In the genomic region with DNA sequence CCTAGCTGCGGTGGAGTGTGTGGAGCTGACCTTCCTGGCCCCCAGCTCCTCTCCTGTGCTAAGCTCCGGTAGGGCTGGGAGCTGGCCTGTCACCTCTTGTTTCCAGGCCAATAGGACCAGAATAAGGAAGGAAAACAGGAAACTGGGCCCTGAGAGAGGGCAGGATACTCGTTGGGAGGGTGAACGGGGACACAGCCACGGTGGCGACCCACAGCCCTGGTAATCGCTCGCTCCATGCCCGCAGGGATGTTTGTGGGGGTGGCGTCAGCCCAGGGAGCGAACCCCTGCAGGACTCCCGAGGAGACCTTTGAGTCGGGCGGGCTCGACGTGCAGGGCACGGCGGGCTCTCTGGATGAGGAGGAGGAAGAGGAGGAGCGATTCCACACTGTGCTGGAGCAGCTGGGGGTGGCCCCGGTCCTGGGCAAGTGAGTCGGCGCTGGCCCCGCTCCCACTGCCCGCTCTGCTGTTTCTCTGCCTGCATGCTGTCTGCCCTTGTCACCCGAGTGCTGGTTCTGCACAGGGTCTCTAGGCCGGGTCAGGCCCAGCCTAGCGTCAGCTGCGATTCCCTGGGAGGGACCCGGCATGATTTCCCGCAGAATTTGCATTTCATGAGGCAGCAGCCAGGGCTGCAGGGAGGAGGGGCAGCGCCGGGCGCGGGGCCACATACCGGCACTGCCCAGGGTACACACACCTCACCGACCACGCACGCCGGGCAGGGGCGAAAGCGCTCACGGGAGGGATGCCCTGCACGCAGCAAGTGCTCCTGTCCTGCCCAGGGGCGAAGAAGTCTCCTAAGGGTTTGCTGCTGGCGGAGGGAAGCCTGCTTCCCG, we compare ENCODE assay signal across 6 cellular contexts. TPM values are rescaled to one million over a fixed set of nuclear protein-coding genes. Genes with fewer than 3 reads are reported as not detected.
DNase-seq lines count a peak whose midpoint lies in the region; ATAC-seq and TF ChIP-seq lines count a peak whose summit lies in the region.

No MANE protein-coding gene starts in this region.

- BruUV-seq in A673 (replicated peaks; lab: Mats Ljungman, UMichigan) = no TSS peak

- peak overlapping the region; percentile 49 for H3K4me3 ChIP-seq in A673 (ENCODE audit: low read depth, low read length, poor library complexity, severe bottlenecking)

- peaks cover 0 to 5% (median 4%) of the 10 kb centered on the region in 3 donors for H3K36me3 Mint-ChIP-seq in immature natural killer cell
- H3K36me3 Mint-ChIP-seq in activated CD4-positive, alpha-beta memory T cell treated with anti-CD3 and anti-CD28 coated beads for 36 hours = peaks cover 9% of the 10 kb centered on the region

- H3K4me3 Mint-ChIP-seq in immature natural killer cell = peak overlapping the region; percentile 25 to 61 (median 57)
- no peak overlapping the region for H3K4me3 Mint-ChIP-seq in activated CD4-positive, alpha-beta memory T cell treated with anti-CD3 and anti-CD28 coated beads for 36 hours

- no peak overlapping the region for H3K27ac Mint-ChIP-seq in immature natural killer cell
- H3K27ac Mint-ChIP-seq in activated CD4-positive, alpha-beta memory T cell treated with anti-CD3 and anti-CD28 coated beads for 36 hours = no peak overlapping the region

- ATAC-seq in GM21529 (IDR thresholded peaks at IDR 0.05; ENCODE audit: unreplicated experiment) = no peak

- peaks cover 7 to 20% (median 8%) of the 10 kb centered on the region in 3 donors for H3K27me3 Mint-ChIP-seq in immature natural killer cell (ENCODE audit: low read depth in 3 of 3)
- peaks cover 35% of the 10 kb centered on the region for H3K27me3 Mint-ChIP-seq in activated CD4-positive, alpha-beta memory T cell treated with anti-CD3 and anti-CD28 coated beads for 36 hours

- DNase-seq in A673 (ENCODE audit: low spot score) (no peak), RWPE1 (ENCODE audit: low spot score) (no peak), immature natural killer cell (no peak), cortex of kidney (lab: John Stamatoyannopoulos, UW) (no peak)
- DNase-seq in activated CD4-positive, alpha-beta memory T cell treated with anti-CD3 and anti-CD28 coated beads for 36 hours = no peak

- H3K27ac ChIP-seq in A673 (ENCODE audit: low read depth, low read length, poor library complexity, severe bottlenecking) = no peak overlapping the region
- peak overlapping the region; percentile 99 for H3K27ac ChIP-seq in RWPE1

- no peaks in the 10 kb centered on the region for H3K27me3 ChIP-seq in A673 (replicated peaks; ENCODE audit: insufficient read depth, low read depth, low read length, poor library complexity)

- intact Hi-C loops in A673 (cut with micrococcal nuclease; ENCODE audit: unreplicated experiment) = no loop called here
- intact Hi-C loops in activated CD4-positive, alpha-beta memory T cell treated with anti-CD3 and anti-CD28 coated beads for 36 hours (cut with micrococcal nuclease) = no loop called here

- POLR2A ChIA-PET in A673 (lab: Charles Lee; ENCODE audit: low non-redundant PET) = no interaction called here
- POLR2A ChIA-PET in RWPE1 (lab: Yijun Ruan, JAX; ENCODE audit: low non-redundant PET) = interaction anchor here (0.6 to 0.7 kb wide), 2 partner anchors 12 to 16 kb away, joined by 4 to 13 read pairs; no protein-coding TSS in a partner anchor
- POLR2A ChIA-PET in activated CD4-positive, alpha-beta memory T cell treated with anti-CD3 and anti-CD28 coated beads for 36 hours (lab: Charles Lee) = interaction anchor here (1.3 kb wide), 1 partner anchor 11 kb away, joined by 5 read pairs; no protein-coding TSS in a partner anchor

- peaks cover 4% of the 10 kb centered on the region for H3K36me3 ChIP-seq in A673 (ENCODE audit: insufficient read depth, low read length, poor library complexity, severe bottlenecking)

- CTCF ChIA-PET in A673 (lab: Charles Lee) (no interaction called here), RWPE1 (lab: Yijun Ruan, JAX) (no interaction called here)
- CTCF ChIA-PET in activated CD4-positive, alpha-beta memory T cell treated with anti-CD3 and anti-CD28 coated beads for 36 hours (lab: Charles Lee) = interaction anchor here (1.7 kb wide), 1 partner anchor 19 kb away, joined by 6 read pairs; no protein-coding TSS in a partner anchor

- peaks cover 0 to 31% of the 10 kb centered on the region in 2 donors for H3K4me1 Mint-ChIP-seq in immature natural killer cell
- H3K4me1 Mint-ChIP-seq in activated CD4-positive, alpha-beta memory T cell treated with anti-CD3 and anti-CD28 coated beads for 36 hours (ENCODE audit: low read depth) = peaks cover 31% of the 10 kb centered on the region

- peaks cover 25% of the 10 kb centered on the region for H3K4me1 ChIP-seq in A673 (ENCODE audit: insufficient read depth, low read length, poor library complexity, severe bottlenecking)

- TF ChIP-seq CTCF in A673 (conservative IDR thresholded peaks at IDR 0.05; ENCODE audit: low read depth, low read length) (no peak), RWPE1 (conservative IDR thresholded peaks at IDR 0.05; ENCODE audit: low read depth) (no peak)

- no peaks in the 10 kb centered on the region for H3K9me3 Mint-ChIP-seq in immature natural killer cell
- H3K9me3 Mint-ChIP-seq in activated CD4-positive, alpha-beta memory T cell treated with anti-CD3 and anti-CD28 coated beads for 36 hours = no peaks in the 10 kb centered on the region

- H3K9me3 ChIP-seq in A673 (ENCODE audit: low read depth, low read length, poor library complexity, severe bottlenecking) = no peaks in the 10 kb centered on the region

RNA-seq across cellular contexts. Expression of a gene that starts 1.6 kb away (rescaled TPM):
- 0.90 and 1.1 TPM in 2 replicates for total RNA-seq in A673 (2021)
- 1 to 10 TPM in 1 of 3 donors, under 1 TPM in 1, not detected in 1; 0.74 to 2.2 TPM for polyA plus RNA-seq in immature natural killer cell
- 1 to 10 TPM; 1.8 to 2.3 TPM for total RNA-seq in activated CD4-positive, alpha-beta memory T cell treated with anti-CD3 and anti-CD28 coated beads for 36 hours

RNA-seq across cellular contexts. Expression of a gene that starts 3.4 kb away (rescaled TPM):
- 123 and 127 TPM in 2 replicates for total RNA-seq in A673 (2021)
- polyA plus RNA-seq in immature natural killer cell = 10 to 100 TPM; 19.7 to 25.7 (median 23.7) TPM
- 10 to 100 TPM; 40.2 to 40.9 TPM for total RNA-seq in activated CD4-positive, alpha-beta memory T cell treated with anti-CD3 and anti-CD28 coated beads for 36 hours

RNA-seq across cellular contexts. Expression of a gene that starts 10.6 kb away (rescaled TPM):
- total RNA-seq in A673 (2021) = 45.0 and 45.4 TPM in 2 replicates
- 10 to 100 TPM; 10.9 to 42.3 (median 23.4) TPM for polyA plus RNA-seq in immature natural killer cell
- 10 to 100 TPM; 33.2 to 35.0 TPM for total RNA-seq in activated CD4-positive, alpha-beta memory T cell treated with anti-CD3 and anti-CD28 coated beads for 36 hours

RNA-seq across cellular contexts. Expression of a gene that starts 13.0 kb away (rescaled TPM):
- total RNA-seq in A673 (2021) = 88.7 and 117 TPM in 2 replicates
- 100 to 1,000 TPM; 139 to 200 (median 142) TPM for polyA plus RNA-seq in immature natural killer cell
- total RNA-seq in activated CD4-positive, alpha-beta memory T cell treated with anti-CD3 and anti-CD28 coated beads for 36 hours = 10 to 100 TPM; 70.4 to 74.0 TPM

RNA-seq across cellular contexts. Expression of a gene that starts 13.3 kb away (rescaled TPM):
- 17.5 and 20.4 TPM in 2 replicates for total RNA-seq in A673 (2021)
- 10 to 100 TPM; 23.4 to 38.7 (median 37.2) TPM for polyA plus RNA-seq in immature natural killer cell
- total RNA-seq in activated CD4-positive, alpha-beta memory T cell treated with anti-CD3 and anti-CD28 coated beads for 36 hours = 1 to 10 TPM; 5.2 to 5.3 TPM
